8 cellular contexts compared by ENCODE assay signal in the genomic region with DNA sequence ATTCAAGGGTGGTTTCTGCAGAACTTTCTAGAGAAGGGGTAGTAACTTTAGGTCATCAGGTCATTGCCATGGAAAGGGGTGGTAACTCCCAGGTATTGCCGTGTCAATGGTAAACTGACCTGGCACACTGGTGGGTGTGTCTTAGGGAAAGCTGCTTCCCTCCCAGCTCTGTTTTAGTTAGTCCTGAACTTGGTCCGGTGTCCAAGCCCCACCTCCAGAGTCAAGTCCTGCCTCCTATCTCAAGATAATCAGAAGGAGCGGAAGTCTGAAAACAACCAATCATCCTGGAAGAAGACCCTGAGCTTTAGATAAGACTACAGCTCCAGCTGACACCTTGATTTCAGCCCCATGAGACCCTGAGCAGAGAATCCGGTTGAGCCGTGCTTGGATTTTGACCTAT.
DNase-seq lines count a peak whose midpoint lies in the region; ATAC-seq, FAIRE-seq and TF ChIP-seq lines count a peak whose summit lies in the region.
"Not testable (repeated sequence)": the region's sequence is repeated elsewhere in the genome, so short reads cannot be mapped to it uniquely, and the experiment has no call there.

No MANE protein-coding gene starts in this region.

- not testable (repeated sequence) for H3K4me3 ChIP-seq in ACC112 (ENCODE audit: low read depth, low read length); HCT116 (replicated peaks in 1 of 2; ENCODE audit: low read depth in 1 of 2, low read length in 2 of 2); PC-3 (ENCODE audit: low read length); Panc1 (ENCODE audit: low read depth in 2 of 2, low read length in 2 of 2); endothelial cell of umbilical vein (replicated peaks in 1 of 3; ENCODE audit: insufficient read depth in 1 of 3, low read depth in 1 of 3, low read length in 3 of 3); mucosa of descending colon

- H3K27ac Mint-ChIP-seq in MCF 10A (ENCODE audit: low read depth, unreplicated experiment), result not testable (repeated sequence)

- not testable (repeated sequence) for H3K9ac ChIP-seq in HCT116 (ENCODE audit: low read length); PC-3 (ENCODE audit: low read length); endothelial cell of umbilical vein (replicated peaks; ENCODE audit: extremely low read depth, insufficient read depth, low read length)

- H3K9me3 ChIP-seq in HCT116 (ENCODE audit: control insufficient read depth in 1 of 2, insufficient read depth in 1 of 2, low read depth in 1 of 2, low read length in 2 of 2); PC-3 (ENCODE audit: low read length); Panc1 (ENCODE audit: control insufficient read depth, insufficient read depth, low read depth, low read length); endothelial cell of umbilical vein (replicated peaks; ENCODE audit: control insufficient read depth, insufficient read depth, low read length); mucosa of descending colon: not testable (repeated sequence)

- TF ChIP-seq RAD21 in HCT116 (IDR thresholded peaks at IDR 0.05; ENCODE audit: low read depth), result not testable (repeated sequence)

- dilution Hi-C loops in endothelial cell of umbilical vein (cut with MboI; ENCODE audit: extremely low pct_ligation_motif_present, low sequenced_read_pairs), result not testable (repeated sequence)

- not testable (repeated sequence) for H3K27me3 Mint-ChIP-seq in MCF 10A (ENCODE audit: insufficient read depth, unreplicated experiment)

- H2AFZ ChIP-seq in ACC112 (ENCODE audit: low read length, unreplicated experiment); HCT116 (ENCODE audit: low read depth, low read length, poor library complexity, severe bottlenecking); PC-3 (ENCODE audit: low read length); endothelial cell of umbilical vein (ENCODE audit: low read depth, low read length): not testable (repeated sequence)

- H3K79me2 ChIP-seq in ACC112 (ENCODE audit: control insufficient read depth, insufficient read depth, low read length, unreplicated experiment); HCT116 (ENCODE audit: insufficient read depth, low read length); PC-3 (ENCODE audit: low read length); endothelial cell of umbilical vein (ENCODE audit: control insufficient read depth, insufficient read depth, low read length): not testable (repeated sequence)

- CTCF ChIA-PET in HCT116 (lab: Charles Lee); PC-3 (lab: Charles Lee); Panc1 (lab: Charles Lee); MCF 10A (lab: Yijun Ruan, JAX); endothelial cell of umbilical vein (lab: Charles Lee): not testable (repeated sequence)

- POLR2A ChIA-PET in HCT116 (lab: Charles Lee); PC-3 (lab: Charles Lee; ENCODE audit: unreplicated experiment); Panc1 (lab: Charles Lee); MCF 10A (lab: Yijun Ruan, JAX); endothelial cell of umbilical vein (lab: Charles Lee): not testable (repeated sequence)

- not testable (repeated sequence) for H3K4me1 Mint-ChIP-seq in MCF 10A (ENCODE audit: insufficient read depth, unreplicated experiment)

- H3K27ac ChIP-seq in ACC112 (ENCODE audit: low read depth, low read length), result peak overlapping the region; percentile 73; the same call in 1 of the 2 replicates
- not testable (repeated sequence) for H3K27ac ChIP-seq in HCT116 (ENCODE audit: low read depth, low read length); Panc1 (ENCODE audit: low read length); endothelial cell of umbilical vein (ENCODE audit: insufficient read depth, low read depth, low read length); foreskin keratinocyte
- peak overlapping the region; percentile 75 for H3K27ac ChIP-seq in PC-3 (ENCODE audit: low read length)

- not testable (repeated sequence) for DNase-seq in HCT116 (ENCODE audit: low read depth, low spot score); PC-3; Panc1 (ENCODE audit: low read depth, low spot score); MCF 10A (ENCODE audit: unreplicated experiment); endothelial cell of umbilical vein (ENCODE audit: low read depth, low spot score); foreskin keratinocyte; mucosa of descending colon

- not testable (repeated sequence) for H3K9me2 ChIP-seq in HCT116 (ENCODE audit: insufficient read depth); PC-3 (replicated peaks; ENCODE audit: low read length)

- not testable (repeated sequence) for H3K9me1 ChIP-seq in endothelial cell of umbilical vein (replicated peaks; ENCODE audit: control insufficient read depth, extremely low read depth, insufficient read depth, low read length)

- H3K9me3 Mint-ChIP-seq in MCF 10A (ENCODE audit: unreplicated experiment), result not testable (repeated sequence)

- not testable (repeated sequence) for H3K4me3 Mint-ChIP-seq in MCF 10A (ENCODE audit: unreplicated experiment)

- intact Hi-C loops in HCT116 (cut with micrococcal nuclease); PC-3 (cut with micrococcal nuclease); Panc1 (cut with micrococcal nuclease; ENCODE audit: unreplicated experiment); MCF 10A (cut with micrococcal nuclease); endothelial cell of umbilical vein (cut with micrococcal nuclease); mucosa of descending colon (cut with DNase I, micrococcal nuclease): not testable (repeated sequence)

- not testable (repeated sequence) for H3F3A ChIP-seq in PC-3 (ENCODE audit: low read length, unreplicated experiment)

- H4K20me1 ChIP-seq in HCT116 (ENCODE audit: insufficient read depth); PC-3 (ENCODE audit: low read length); endothelial cell of umbilical vein (replicated peaks; ENCODE audit: control insufficient read depth, extremely low read depth, insufficient read depth, low read length): not testable (repeated sequence)

- RAD21 ChIA-PET in HCT116 (lab: Charles Lee; ENCODE audit: low non-redundant PET in 1 of 2, low total read pairs in 2 of 2, uncharacterized antibody in 2 of 2, unreplicated experiment in 2 of 2), result not testable (repeated sequence)

- H3K27me3 ChIP-seq in ACC112 (ENCODE audit: insufficient read depth, low read length); HCT116 (ENCODE audit: insufficient read depth, low read length); PC-3 (ENCODE audit: low read length); Panc1 (ENCODE audit: control insufficient read depth, insufficient read depth, low read length); endothelial cell of umbilical vein (ENCODE audit: control insufficient read depth in 2 of 2, insufficient read depth in 2 of 2, low read length in 2 of 2); foreskin keratinocyte: not testable (repeated sequence)

- in situ Hi-C loops in Panc1 (cut with HindIII; ENCODE audit: low pct_unique_long_range_greater_than_20kb, low sequenced_read_pairs), result not testable (repeated sequence)

- not testable (repeated sequence) for TF ChIP-seq POLR2A in HCT116 (IDR thresholded peaks at IDR 0.05; ENCODE audit: borderline replicate concordance, extremely low read depth, insufficient read depth, insufficient read length); endothelial cell of umbilical vein (IDR thresholded peaks at IDR 0.05; ENCODE audit: low read depth, low read length)

- TF ChIP-seq CTCF in HCT116 (IDR thresholded peaks at IDR 0.05 in 2 of 3, conservative IDR thresholded peaks at IDR 0.05 in 1 of 3; ENCODE audit: borderline replicate concordance in 1 of 3, insufficient read depth in 1 of 3, low read depth in 2 of 3, low read length in 2 of 3); PC-3 (conservative IDR thresholded peaks at IDR 0.05; ENCODE audit: low read depth, low read length); Panc1 (IDR thresholded peaks at IDR 0.05); MCF 10A (IDR thresholded peaks at IDR 0.05; ENCODE audit: unreplicated experiment); endothelial cell of umbilical vein (IDR thresholded peaks at IDR 0.05; ENCODE audit: extremely low read depth in 1 of 2, insufficient read depth in 1 of 2, low read depth in 1 of 2, low read length in 2 of 2); foreskin keratinocyte (conservative IDR thresholded peaks at IDR 0.05); mucosa of descending colon (IDR thresholded peaks at IDR 0.05): not testable (repeated sequence)

- not testable (repeated sequence) for H3K36me3 ChIP-seq in ACC112 (ENCODE audit: insufficient read depth, low read length); HCT116 (ENCODE audit: control insufficient read depth in 1 of 2, insufficient read depth in 2 of 2, low read length in 2 of 2); PC-3 (ENCODE audit: low read depth, low read length); Panc1 (ENCODE audit: control insufficient read depth, insufficient read depth, low read length); endothelial cell of umbilical vein (ENCODE audit: control insufficient read depth in 2 of 2, extremely low read depth in 1 of 2, insufficient read depth in 2 of 2, low read length in 2 of 2); mucosa of descending colon (ENCODE audit: low read depth)

- BruUV-seq in HCT116 (replicated peaks; lab: Mats Ljungman, UMichigan); Panc1 (replicated peaks; lab: Mats Ljungman, UMichigan): not testable (repeated sequence)
- BruUV-seq in PC-3 (replicated peaks; lab: Mats Ljungman, UMichigan) (TSS peak; percentile 82), MCF 10A (replicated peaks; lab: Mats Ljungman, UMichigan) (TSS peak; percentile 58), endothelial cell of umbilical vein (replicated peaks; lab: Mats Ljungman, UMichigan) (TSS peak; percentile 91)

- not testable (repeated sequence) for H3K4me2 ChIP-seq in HCT116 (ENCODE audit: low read length); PC-3 (ENCODE audit: low read length); endothelial cell of umbilical vein (ENCODE audit: insufficient read depth, low read length)

- not testable (repeated sequence) for H3K4me1 ChIP-seq in ACC112 (ENCODE audit: control insufficient read depth, insufficient read depth, low read length, unreplicated experiment); HCT116 (ENCODE audit: control insufficient read depth in 1 of 2, insufficient read depth in 2 of 2, low read length in 2 of 2); PC-3 (ENCODE audit: insufficient read depth, low read length); Panc1 (ENCODE audit: control insufficient read depth, insufficient read depth, low read length); endothelial cell of umbilical vein (ENCODE audit: control insufficient read depth, extremely low read depth, insufficient read depth, low read length); foreskin keratinocyte; mucosa of descending colon (ENCODE audit: low read depth)

- not testable (repeated sequence) for FAIRE-seq in endothelial cell of umbilical vein (lab: Jason Lieb, UNC)

- not testable (repeated sequence) for H3K36me3 Mint-ChIP-seq in MCF 10A (ENCODE audit: insufficient read depth, unreplicated experiment)

- ATAC-seq in HCT116 (peak; percentile 31; the same call in 1 of the 2 replicates), PC-3 (peak; percentile 69), Panc1 (peak; percentile 31; the same call in 1 of the 2 replicates), foreskin keratinocyte (peak; percentile 14), mucosa of descending colon (peak; percentile 52)

Comparison
In these comparisons a context has a peak if more than half of its experiments do, and no peak if none do; other contexts are left out.
1. ATAC-seq: peak in every context shown above with its lines; median percentile 69 in PC-3; 52 in mucosa of descending colon; 31 in HCT116; 31 in Panc1; 14 in foreskin keratinocyte.